18 cellular contexts compared by ENCODE assay signal in the genomic region with DNA sequence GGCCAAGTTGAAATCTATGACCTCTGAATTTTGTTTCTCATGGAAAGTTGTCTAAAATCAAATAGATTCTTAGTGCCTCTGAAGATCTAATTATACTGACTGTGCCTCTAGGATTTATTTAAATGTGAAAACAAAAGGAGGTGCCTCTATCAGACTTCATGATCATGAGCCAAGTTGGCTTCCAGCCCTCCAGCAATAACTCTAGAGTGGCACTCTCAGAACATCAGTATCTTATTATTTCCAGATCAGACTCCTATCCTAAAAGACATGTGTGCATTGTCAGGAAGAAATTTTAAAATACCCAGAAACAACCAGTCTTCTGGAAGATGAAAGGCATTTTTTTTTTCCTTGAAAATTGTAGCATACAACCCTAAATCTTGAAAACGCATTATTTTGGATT.
A peak's percentile ranks its signal among the peaks of the same experiment; 100 is the strongest.
DNase-seq lines count a peak whose midpoint lies in the region; ATAC-seq lines count a peak whose summit lies in the region.
"Had no signal": no experiment of that assay in that cellular context is flagged by ENCODE, and none has a peak within 500 bp of the region (broad histone marks: within the 10 kb centered on the region; RNA-seq: fewer than 3 reads in every experiment).

No MANE protein-coding gene starts in this region.

- ATAC-seq in stimulated activated naive CD8-positive, alpha-beta T cell treated with anti-CD3 and anti-CD28 coated beads, Interleukin-15, Interleukin-2, amounts not matched to agents 100 U/mL and 50 U/mL, for 24 hours: no peak
- ATAC-seq: A549, HCT116 had no signal

- DNase-seq in NCI-H2029 treated with DMSO at 0.1 percent for 48 hours (lab: John Stamatoyannopoulos, UW) (peak; percentile 21), NCI-H2029 (lab: John Stamatoyannopoulos, UW) (no peak), NCI-H1105 (lab: John Stamatoyannopoulos, UW) (peak; percentile 24), GF-D8 (lab: John Stamatoyannopoulos, UW) (no peak)
- no peak for DNase-seq in stimulated activated naive CD8-positive, alpha-beta T cell treated with anti-CD3 and anti-CD28 coated beads, Interleukin-15, Interleukin-2, amounts not matched to agents 100 U/mL and 50 U/mL, for 24 hours
- DNase-seq: AML-193; Caco-2; CD4-positive, alpha-beta T cell; GOT3; H7; HFFc6; IMR-90 had no signal

- H3K27ac ChIP-seq in angular gyrus (ENCODE audit: low read depth, low read length): peak overlapping the region; percentile 4
- H3K27ac ChIP-seq in temporal lobe (ENCODE audit: low read depth, low read length): peak overlapping the region; percentile 65
- H3K27ac ChIP-seq: 22Rv1, A549, C4-2B had no signal

Comparison
In these comparisons a context has a peak if more than half of its experiments do, and no peak if none do; other contexts are left out.
1. DNase-seq: peak in NCI-H2029 treated with DMSO at 0.1 percent for 48 hours (single experiment) and NCI-H1105 (single experiment); none in NCI-H2029 (single experiment), stimulated activated naive CD8-positive, alpha-beta T cell treated with anti-CD3 and anti-CD28 coated beads, Interleukin-15, Interleukin-2, amounts not matched to agents 100 U/mL and 50 U/mL, for 24 hours (single experiment) and GF-D8 (single experiment).